Comparison of ENCODE assay signal across 19 cellular contexts in genomic region chr22:30036656-30037055, GRCh38. TPM values are rescaled to one million over a fixed set of nuclear protein-coding genes. Genes with fewer than 3 reads are reported as not detected.
A peak's percentile ranks its signal among the peaks of the same experiment; 100 is the strongest.
DNase-seq lines count a peak whose midpoint lies in the region; ATAC-seq and TF ChIP-seq lines count a peak whose summit lies in the region.
"Had no signal": no experiment of that assay in that cellular context is flagged by ENCODE, and none has a peak within 500 bp of the region (broad histone marks: within the 10 kb centered on the region; RNA-seq: fewer than 3 reads in every experiment).

No MANE protein-coding gene starts in this region.

- H3K4me3 Mint-ChIP-seq in endodermal cell = no peak overlapping the region
- H3K4me3 Mint-ChIP-seq in naive thymus-derived CD4-positive, alpha-beta T cell = no peak overlapping the region
- H3K4me3 Mint-ChIP-seq: activated CD8-positive, alpha-beta T cell treated with anti-CD3 and anti-CD28 coated beads, Interleukin-2, amount 10 ng/mL, durations not matched to agents 7 days and 5 days; activated T-helper 1 cell treated with anti-CD3 and anti-CD28 coated beads, Interleukin-12 subunit alpha, Interleukin-12 subunit beta, Interleukin-2, Interleukin-4 antibody, amounts not matched to agents 30 ng/mL and 10 ng/mL and 1 ng/mL, durations not matched to agents 14 hours and 24 hours and 36 hours; T-cell had no signal

- H3K27ac Mint-ChIP-seq in endodermal cell = peak overlapping the region; percentile 13
- H3K27ac Mint-ChIP-seq in naive thymus-derived CD4-positive, alpha-beta T cell = no peak overlapping the region
- H3K27ac Mint-ChIP-seq: activated CD8-positive, alpha-beta T cell treated with anti-CD3 and anti-CD28 coated beads, Interleukin-2, amount 10 ng/mL, durations not matched to agents 7 days and 5 days; activated T-helper 1 cell treated with anti-CD3 and anti-CD28 coated beads, Interleukin-12 subunit alpha, Interleukin-12 subunit beta, Interleukin-2, Interleukin-4 antibody, amounts not matched to agents 30 ng/mL and 10 ng/mL and 1 ng/mL, durations not matched to agents 14 hours and 24 hours and 36 hours; T-cell had no signal

- H3K27me3 ChIP-seq in endodermal cell (ENCODE audit: control insufficient read depth, insufficient read depth, low read length, poor library complexity, severe bottlenecking) = no peaks in the 10 kb centered on the region
- H3K27me3 ChIP-seq in naive thymus-derived CD4-positive, alpha-beta T cell (ENCODE audit: control insufficient read depth in 2 of 2, insufficient read depth in 2 of 2, low read length in 2 of 2) = no peaks in the 10 kb centered on the region
- H3K27me3 ChIP-seq: cardiac muscle cell had no signal

- H3K4me3 ChIP-seq in endodermal cell (ENCODE audit: low read length) (no peak overlapping the region), mucosa of descending colon (no peak overlapping the region)
- no peak overlapping the region for H3K4me3 ChIP-seq in naive thymus-derived CD4-positive, alpha-beta T cell (ENCODE audit: low read length)
- H3K4me3 ChIP-seq: cardiac muscle cell had no signal

- peak; percentile 61 for DNase-seq in AG20443 (ENCODE audit: low spot score)
- peak; percentile 55 for DNase-seq in HT-29 (ENCODE audit: low spot score)
- no peak for DNase-seq in endodermal cell
- no peak for DNase-seq in mucosa of descending colon
- no peak for DNase-seq in naive thymus-derived CD4-positive, alpha-beta T cell
- no peak for DNase-seq in stimulated activated CD4-positive, alpha-beta T cell treated with anti-CD3 and anti-CD28 coated beads, Interleukin-4, amount 100 ng/mL, for 24 hours
- DNase-seq in COLO668 (lab: John Stamatoyannopoulos, UW; ENCODE audit: unreplicated experiment) = no peak
- DNase-seq: activated CD8-positive, alpha-beta T cell treated with anti-CD3 and anti-CD28 coated beads, Interleukin-2, amount 10 ng/mL, durations not matched to agents 7 days and 5 days; GDM1; NCI-H1105 treated with DMSO at 0.1 percent for 48 hours; stimulated activated CD4-positive, alpha-beta T cell treated with anti-CD3 and anti-CD28 coated beads, Interleukin-2, amount 100 ng/mL, for 24 hours; T-cell had no signal

- H3K9me3 ChIP-seq in endodermal cell (ENCODE audit: control insufficient read depth, low read length) (no peaks in the 10 kb centered on the region), mucosa of descending colon (no peaks in the 10 kb centered on the region)
- H3K9me3 ChIP-seq in naive thymus-derived CD4-positive, alpha-beta T cell (ENCODE audit: control insufficient read depth in 2 of 3, low read length in 3 of 3) = no peaks in the 10 kb centered on the region

- intact Hi-C loops in mucosa of descending colon (cut with DNase I, micrococcal nuclease) = no loop called here
- intact Hi-C loops in naive thymus-derived CD4-positive, alpha-beta T cell (cut with micrococcal nuclease) = no loop called here

- WGBS in endodermal cell (ENCODE audit: insufficient coverage in 1 of 2, insufficient read length in 1 of 2), 2 experiments = 97 to 100% methylated on average over 2 of the region's 2 CpGs

- H3K27me3 Mint-ChIP-seq in endodermal cell (ENCODE audit: insufficient read depth) = no peaks in the 10 kb centered on the region
- H3K27me3 Mint-ChIP-seq in naive thymus-derived CD4-positive, alpha-beta T cell = peaks cover 0 to 1% (median 0%) of the 10 kb centered on the region in 5 donors

- H3K36me3 Mint-ChIP-seq in endodermal cell (ENCODE audit: low read depth) = no peaks in the 10 kb centered on the region
- no peaks in the 10 kb centered on the region for H3K36me3 Mint-ChIP-seq in naive thymus-derived CD4-positive, alpha-beta T cell
- H3K36me3 Mint-ChIP-seq: T-cell had no signal

- peaks cover 4% of the 10 kb centered on the region for H3K4me1 Mint-ChIP-seq in endodermal cell
- peaks cover 0 to 4% (median 0%) of the 10 kb centered on the region in 7 donors for H3K4me1 Mint-ChIP-seq in naive thymus-derived CD4-positive, alpha-beta T cell
- H3K4me1 Mint-ChIP-seq: T-cell had no signal

- CTCF ChIA-PET in naive thymus-derived CD4-positive, alpha-beta T cell (lab: Charles Lee) = no interaction called here

- TF ChIP-seq CTCF in endodermal cell (conservative IDR thresholded peaks at IDR 0.05) = no peak
- no peak for TF ChIP-seq CTCF in mucosa of descending colon (IDR thresholded peaks at IDR 0.05)

- no peaks in the 10 kb centered on the region for H3K9me3 Mint-ChIP-seq in endodermal cell
- H3K9me3 Mint-ChIP-seq in naive thymus-derived CD4-positive, alpha-beta T cell = no peaks in the 10 kb centered on the region
- H3K9me3 Mint-ChIP-seq: activated T-helper 1 cell treated with anti-CD3 and anti-CD28 coated beads, Interleukin-12 subunit alpha, Interleukin-12 subunit beta, Interleukin-2, Interleukin-4 antibody, amounts not matched to agents 30 ng/mL and 10 ng/mL and 1 ng/mL, durations not matched to agents 14 hours and 24 hours and 36 hours; T-cell had no signal

- peak; percentile 87 for ATAC-seq in mucosa of descending colon
- no peak for ATAC-seq in naive thymus-derived CD4-positive, alpha-beta T cell
- no peak for ATAC-seq in HG03378 (IDR thresholded peaks at IDR 0.05; ENCODE audit: unreplicated experiment)
- ATAC-seq: activated CD8-positive, alpha-beta T cell treated with anti-CD3 and anti-CD28 coated beads, Interleukin-2, amount 10 ng/mL, durations not matched to agents 7 days and 5 days; sciatic nerve; T-cell had no signal

- H3K9ac ChIP-seq in endodermal cell (ENCODE audit: extremely low read depth, low read length, poor library complexity, severe bottlenecking) = no peak overlapping the region

- H3K4me1 ChIP-seq in endodermal cell (ENCODE audit: control insufficient read depth, insufficient read depth, low read length) = no peaks in the 10 kb centered on the region
- H3K4me1 ChIP-seq in mucosa of descending colon (ENCODE audit: low read depth) = no peaks in the 10 kb centered on the region
- H3K4me1 ChIP-seq in naive thymus-derived CD4-positive, alpha-beta T cell (ENCODE audit: control insufficient read depth in 2 of 2, insufficient read depth in 2 of 2, low read length in 2 of 2) = no peaks in the 10 kb centered on the region

- H3K36me3 ChIP-seq in endodermal cell (ENCODE audit: control insufficient read depth, insufficient read depth, low read length) (no peaks in the 10 kb centered on the region), mucosa of descending colon (ENCODE audit: low read depth) (peaks cover 2% of the 10 kb centered on the region)
- H3K36me3 ChIP-seq in naive thymus-derived CD4-positive, alpha-beta T cell (ENCODE audit: control insufficient read depth in 2 of 3, insufficient read depth in 3 of 3, low read length in 3 of 3) = no peaks in the 10 kb centered on the region
- H3K36me3 ChIP-seq: cardiac muscle cell had no signal

- H3K27ac ChIP-seq in endodermal cell (ENCODE audit: low read depth, low read length) = no peak overlapping the region
- no peak overlapping the region for H3K27ac ChIP-seq in naive thymus-derived CD4-positive, alpha-beta T cell (ENCODE audit: low read depth, low read length)
- H3K27ac ChIP-seq: cardiac muscle cell, VCaP had no signal

- POLR2A ChIA-PET in naive thymus-derived CD4-positive, alpha-beta T cell (lab: Charles Lee) = no interaction called here

RNA-seq across cellular contexts. Expression of gene HORMAD2, which starts 43.6 kb away (rescaled TPM):
- not detected in 2 replicates for total RNA-seq in HT-29 (2014; rRNA removed; shearing (Covaris generic))
- total RNA-seq in endodermal cell (under 1 TPM in 1 of 2 donors, not detected in 1; 0.55 TPM), mucosa of descending colon (not detected)
- polyA plus RNA-seq in endodermal cell (2013, experiment 1 of 2) = not detected
- not detected for polyA plus RNA-seq in endodermal cell (2013, experiment 2 of 2)
- total RNA-seq in naive thymus-derived CD4-positive, alpha-beta T cell = under 1 TPM in 1 of 5 experiments, not detected in 4; 0.34 TPM
- not detected for polyA plus RNA-seq in naive thymus-derived CD4-positive, alpha-beta T cell
- total RNA-seq: activated CD8-positive, alpha-beta T cell treated with anti-CD3 and anti-CD28 coated beads, Interleukin-2, amount 10 ng/mL, durations not matched to agents 7 days and 5 days; cardiac muscle cell; omental fat pad; sciatic nerve; T-cell had no signal
- polyA plus RNA-seq: AG04450, cardiac muscle cell had no signal

Comparison
In these comparisons a context has a peak if more than half of its experiments do, and no peak if none do; other contexts are left out.
1. DNase-seq: peak in AG20443 (single experiment) and HT-29 (single experiment); none in endodermal cell (single experiment), mucosa of descending colon (0 of 3), naive thymus-derived CD4-positive, alpha-beta T cell (0 of 9), stimulated activated CD4-positive, alpha-beta T cell treated with anti-CD3 and anti-CD28 coated beads, Interleukin-4, amount 100 ng/mL, for 24 hours (single experiment) and COLO668 (single experiment).